Comparison of ENCODE assay signal across 1 cellular context in the genomic region with DNA sequence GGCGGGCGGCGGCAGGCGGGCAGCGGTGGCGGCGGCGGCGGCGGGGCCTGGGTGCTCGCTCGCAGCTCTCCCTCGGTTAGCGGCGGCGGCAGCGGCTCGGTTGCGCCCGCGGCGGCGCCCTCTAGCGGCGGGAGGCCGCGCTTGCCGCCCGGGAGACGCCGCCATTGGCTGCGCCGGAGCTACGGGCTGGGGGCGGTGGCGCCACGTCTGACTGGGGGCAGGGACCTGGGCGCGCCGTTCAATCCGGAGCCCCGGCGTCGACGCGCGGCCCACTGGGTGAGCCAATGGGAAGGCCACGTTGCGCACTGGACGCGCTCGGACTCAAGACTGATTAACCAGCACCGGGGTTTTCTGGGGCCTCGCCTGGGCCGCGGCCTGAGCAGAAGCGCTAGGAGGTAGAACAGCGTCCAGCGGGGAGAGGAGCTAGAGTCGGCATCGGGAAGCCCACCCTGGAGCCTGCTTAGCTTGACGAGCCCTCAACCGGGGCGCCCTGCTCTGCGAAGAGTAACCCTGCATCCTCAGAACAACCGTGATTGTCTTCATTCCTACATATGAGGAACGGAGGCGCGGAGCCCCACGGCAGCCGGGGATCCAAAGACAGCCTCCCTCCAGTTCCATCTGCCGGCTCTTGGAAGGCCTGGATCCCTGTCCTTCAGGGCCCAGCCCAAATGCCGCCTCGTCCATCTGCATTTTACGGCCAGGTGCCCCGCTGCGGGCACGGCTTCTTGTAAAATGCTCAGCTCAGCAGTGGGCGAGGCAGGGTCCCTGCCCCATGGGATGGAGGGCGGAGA.
A peak's percentile ranks its signal among the peaks of the same experiment; 100 is the strongest.
TF ChIP-seq lines count a peak whose summit lies in the region.

A gene with protein sequence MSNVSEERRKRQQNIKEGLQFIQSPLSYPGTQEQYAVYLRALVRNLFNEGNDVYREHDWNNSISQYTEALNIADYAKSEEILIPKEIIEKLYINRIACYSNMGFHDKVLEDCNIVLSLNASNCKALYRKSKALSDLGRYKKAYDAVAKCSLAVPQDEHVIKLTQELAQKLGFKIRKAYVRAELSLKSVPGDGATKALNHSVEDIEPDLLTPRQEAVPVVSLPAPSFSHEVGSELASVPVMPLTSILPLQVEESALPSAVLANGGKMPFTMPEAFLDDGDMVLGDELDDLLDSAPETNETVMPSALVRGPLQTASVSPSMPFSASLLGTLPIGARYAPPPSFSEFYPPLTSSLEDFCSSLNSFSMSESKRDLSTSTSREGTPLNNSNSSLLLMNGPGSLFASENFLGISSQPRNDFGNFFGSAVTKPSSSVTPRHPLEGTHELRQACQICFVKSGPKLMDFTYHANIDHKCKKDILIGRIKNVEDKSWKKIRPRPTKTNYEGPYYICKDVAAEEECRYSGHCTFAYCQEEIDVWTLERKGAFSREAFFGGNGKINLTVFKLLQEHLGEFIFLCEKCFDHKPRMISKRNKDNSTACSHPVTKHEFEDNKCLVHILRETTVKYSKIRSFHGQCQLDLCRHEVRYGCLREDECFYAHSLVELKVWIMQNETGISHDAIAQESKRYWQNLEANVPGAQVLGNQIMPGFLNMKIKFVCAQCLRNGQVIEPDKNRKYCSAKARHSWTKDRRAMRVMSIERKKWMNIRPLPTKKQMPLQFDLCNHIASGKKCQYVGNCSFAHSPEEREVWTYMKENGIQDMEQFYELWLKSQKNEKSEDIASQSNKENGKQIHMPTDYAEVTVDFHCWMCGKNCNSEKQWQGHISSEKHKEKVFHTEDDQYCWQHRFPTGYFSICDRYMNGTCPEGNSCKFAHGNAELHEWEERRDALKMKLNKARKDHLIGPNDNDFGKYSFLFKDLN (minus strand): TSS at position 93 of the 791 bp plus-strand sequence. CDS start 14,904 bp downstream, outside the sequence.

TF ChIP-seq in GM12878, 131 proteins besides CTCF, POLR2A, EP300 and RAD21 (continued from another document and continues in another):
- TF ChIP-seq, protein P1, sequence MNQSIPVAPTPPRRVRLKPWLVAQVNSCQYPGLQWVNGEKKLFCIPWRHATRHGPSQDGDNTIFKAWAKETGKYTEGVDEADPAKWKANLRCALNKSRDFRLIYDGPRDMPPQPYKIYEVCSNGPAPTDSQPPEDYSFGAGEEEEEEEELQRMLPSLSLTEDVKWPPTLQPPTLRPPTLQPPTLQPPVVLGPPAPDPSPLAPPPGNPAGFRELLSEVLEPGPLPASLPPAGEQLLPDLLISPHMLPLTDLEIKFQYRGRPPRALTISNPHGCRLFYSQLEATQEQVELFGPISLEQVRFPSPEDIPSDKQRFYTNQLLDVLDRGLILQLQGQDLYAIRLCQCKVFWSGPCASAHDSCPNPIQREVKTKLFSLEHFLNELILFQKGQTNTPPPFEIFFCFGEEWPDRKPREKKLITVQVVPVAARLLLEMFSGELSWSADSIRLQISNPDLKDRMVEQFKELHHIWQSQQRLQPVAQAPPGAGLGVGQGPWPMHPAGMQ (IDR thresholded peaks at IDR 0.05; ENCODE audit: borderline replicate concordance): no peak
- TF ChIP-seq KDM1A (IDR thresholded peaks at IDR 0.05; ENCODE audit: borderline replicate concordance): no peak
- no peak for TF ChIP-seq HDAC2 (IDR thresholded peaks at IDR 0.05)
- TF ChIP-seq SP1 (IDR thresholded peaks at IDR 0.05; ENCODE audit: low read depth, low read length): peak; percentile 76
- no peak for TF ChIP-seq RELA (IDR thresholded peaks at IDR 0.05; ENCODE audit: borderline replicate concordance, partially characterized antibody)
- no peak; the same call in 1 of the 2 replicates for TF ChIP-seq MXI1 (IDR thresholded peaks at IDR 0.05; ENCODE audit: low read depth, low read length)
- TF ChIP-seq POLR2AphosphoS5 (IDR thresholded peaks at IDR 0.05; ENCODE audit: low read length): peak; percentile 95
- TF ChIP-seq, protein P2, sequence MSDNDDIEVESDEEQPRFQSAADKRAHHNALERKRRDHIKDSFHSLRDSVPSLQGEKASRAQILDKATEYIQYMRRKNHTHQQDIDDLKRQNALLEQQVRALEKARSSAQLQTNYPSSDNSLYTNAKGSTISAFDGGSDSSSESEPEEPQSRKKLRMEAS (IDR thresholded peaks at IDR 0.05; ENCODE audit: low read depth, low read length): no peak; the same call in none of the 2 replicates
- TF ChIP-seq, protein P3, sequence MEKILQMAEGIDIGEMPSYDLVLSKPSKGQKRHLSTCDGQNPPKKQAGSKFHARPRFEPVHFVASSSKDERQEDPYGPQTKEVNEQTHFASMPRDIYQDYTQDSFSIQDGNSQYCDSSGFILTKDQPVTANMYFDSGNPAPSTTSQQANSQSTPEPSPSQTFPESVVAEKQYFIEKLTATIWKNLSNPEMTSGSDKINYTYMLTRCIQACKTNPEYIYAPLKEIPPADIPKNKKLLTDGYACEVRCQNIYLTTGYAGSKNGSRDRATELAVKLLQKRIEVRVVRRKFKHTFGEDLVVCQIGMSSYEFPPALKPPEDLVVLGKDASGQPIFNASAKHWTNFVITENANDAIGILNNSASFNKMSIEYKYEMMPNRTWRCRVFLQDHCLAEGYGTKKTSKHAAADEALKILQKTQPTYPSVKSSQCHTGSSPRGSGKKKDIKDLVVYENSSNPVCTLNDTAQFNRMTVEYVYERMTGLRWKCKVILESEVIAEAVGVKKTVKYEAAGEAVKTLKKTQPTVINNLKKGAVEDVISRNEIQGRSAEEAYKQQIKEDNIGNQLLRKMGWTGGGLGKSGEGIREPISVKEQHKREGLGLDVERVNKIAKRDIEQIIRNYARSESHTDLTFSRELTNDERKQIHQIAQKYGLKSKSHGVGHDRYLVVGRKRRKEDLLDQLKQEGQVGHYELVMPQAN (conservative IDR thresholded peaks at IDR 0.05): peak; percentile 72
- peak; percentile 38 for TF ChIP-seq MEF2B (IDR thresholded peaks at IDR 0.05; ENCODE audit: partially characterized antibody, poor library complexity, severe bottlenecking)
- peak; percentile 79 for TF ChIP-seq PML (IDR thresholded peaks at IDR 0.05; ENCODE audit: low read length)
- TF ChIP-seq IKZF1 (conservative IDR thresholded peaks at IDR 0.05): peak; percentile 81
- TF ChIP-seq SUZ12 (IDR thresholded peaks at IDR 0.05; ENCODE audit: unreplicated experiment): no peak
- TF ChIP-seq GABPA (IDR thresholded peaks at IDR 0.05; ENCODE audit: low read depth): no peak
- TF ChIP-seq ZBED1 (IDR thresholded peaks at IDR 0.05; ENCODE audit: borderline replicate concordance): no peak
- no peak for TF ChIP-seq RAD51 (IDR thresholded peaks at IDR 0.05)
- TF ChIP-seq PAX5 (IDR thresholded peaks at IDR 0.05; ENCODE audit: borderline replicate concordance, low read depth, low read length): no peak; the same call in 1 of the 2 replicates
- TF ChIP-seq STAT1 (conservative IDR thresholded peaks at IDR 0.05): no peak
- TF ChIP-seq ZZZ3 (IDR thresholded peaks at IDR 0.05; ENCODE audit: control insufficient read depth, insufficient read length, low read depth): no peak
- no peak for TF ChIP-seq SIX5 (IDR thresholded peaks at IDR 0.05; ENCODE audit: low read depth, low read length, severe bottlenecking)
- no peak for TF ChIP-seq CBX3 (IDR thresholded peaks at IDR 0.05; ENCODE audit: borderline replicate concordance, low read depth)
- peak; percentile 91 for TF ChIP-seq YY1 (IDR thresholded peaks at IDR 0.05; ENCODE audit: low read depth, low read length)
- no peak for TF ChIP-seq RBBP5 (conservative IDR thresholded peaks at IDR 0.05)
- TF ChIP-seq MTA3 (IDR thresholded peaks at IDR 0.05; ENCODE audit: borderline replicate concordance, low read length): no peak
- TF ChIP-seq TCF7 (IDR thresholded peaks at IDR 0.05; ENCODE audit: borderline replicate concordance): no peak
- peak; percentile 83 for TF ChIP-seq GATAD2B (conservative IDR thresholded peaks at IDR 0.05; ENCODE audit: low read depth)
- TF ChIP-seq, protein P4, sequence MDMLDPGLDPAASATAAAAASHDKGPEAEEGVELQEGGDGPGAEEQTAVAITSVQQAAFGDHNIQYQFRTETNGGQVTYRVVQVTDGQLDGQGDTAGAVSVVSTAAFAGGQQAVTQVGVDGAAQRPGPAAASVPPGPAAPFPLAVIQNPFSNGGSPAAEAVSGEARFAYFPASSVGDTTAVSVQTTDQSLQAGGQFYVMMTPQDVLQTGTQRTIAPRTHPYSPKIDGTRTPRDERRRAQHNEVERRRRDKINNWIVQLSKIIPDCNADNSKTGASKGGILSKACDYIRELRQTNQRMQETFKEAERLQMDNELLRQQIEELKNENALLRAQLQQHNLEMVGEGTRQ (IDR thresholded peaks at IDR 0.05; ENCODE audit: borderline replicate concordance, low read depth, low read length): no peak
- TF ChIP-seq ZNF217 (IDR thresholded peaks at IDR 0.05): peak; percentile 72
- no peak for TF ChIP-seq ZNF274 (IDR thresholded peaks at IDR 0.05; ENCODE audit: insufficient read depth, insufficient read length)
- TF ChIP-seq CHD4 (IDR thresholded peaks at IDR 0.05): no peak
- 0 out of 2 replicates have a peak, but pooled peaks have one; percentile 79 for TF ChIP-seq CBX5 (IDR thresholded peaks at IDR 0.05; ENCODE audit: low read depth)
- 0 out of 4 replicates have a peak, but pooled peaks of 1 of the 2 experiments have one; percentile 3 for TF ChIP-seq SRF (IDR thresholded peaks at IDR 0.05; ENCODE audit: low read depth in 2 of 2, low read length in 2 of 2)
- TF ChIP-seq ESRRA (IDR thresholded peaks at IDR 0.05; ENCODE audit: low read length): no peak
- TF ChIP-seq FOXK2 (IDR thresholded peaks at IDR 0.05): no peak
- peak; percentile 12; the same call in 1 of the 2 replicates for TF ChIP-seq HCFC1 (IDR thresholded peaks at IDR 0.05; ENCODE audit: low read length)
- no peak for TF ChIP-seq SUPT20H (IDR thresholded peaks at IDR 0.05; ENCODE audit: borderline replicate concordance, control insufficient read depth, low read depth, low read length)
- TF ChIP-seq, protein P5, sequence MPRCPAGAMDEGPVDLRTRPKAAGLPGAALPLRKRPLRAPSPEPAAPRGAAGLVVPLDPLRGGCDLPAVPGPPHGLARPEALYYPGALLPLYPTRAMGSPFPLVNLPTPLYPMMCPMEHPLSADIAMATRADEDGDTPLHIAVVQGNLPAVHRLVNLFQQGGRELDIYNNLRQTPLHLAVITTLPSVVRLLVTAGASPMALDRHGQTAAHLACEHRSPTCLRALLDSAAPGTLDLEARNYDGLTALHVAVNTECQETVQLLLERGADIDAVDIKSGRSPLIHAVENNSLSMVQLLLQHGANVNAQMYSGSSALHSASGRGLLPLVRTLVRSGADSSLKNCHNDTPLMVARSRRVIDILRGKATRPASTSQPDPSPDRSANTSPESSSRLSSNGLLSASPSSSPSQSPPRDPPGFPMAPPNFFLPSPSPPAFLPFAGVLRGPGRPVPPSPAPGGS (IDR thresholded peaks at IDR 0.05; ENCODE audit: borderline replicate concordance, insufficient read depth, low read depth, low read length, poor library complexity, severe bottlenecking): no peak
- TF ChIP-seq CEBPB (IDR thresholded peaks at IDR 0.05; ENCODE audit: borderline replicate concordance in 1 of 2, low read depth in 2 of 2, low read length in 2 of 2): no peak
- peak; percentile 47; the same call in 1 of the 2 replicates for TF ChIP-seq SIN3A (IDR thresholded peaks at IDR 0.05; ENCODE audit: low read depth, low read length)
- 0 out of 2 replicates have a peak, but pooled peaks have one; percentile 37 for TF ChIP-seq ZNF207 (IDR thresholded peaks at IDR 0.05; ENCODE audit: borderline replicate concordance)
- no peak for TF ChIP-seq PAX8 (IDR thresholded peaks at IDR 0.05)
- TF ChIP-seq EGR1 (IDR thresholded peaks at IDR 0.05; ENCODE audit: borderline replicate concordance in 1 of 2, low read depth in 2 of 2, low read length in 2 of 2): peak in 1 of 2 experiments; percentile 59; a peak in 1 of 3 replicates
- no peak for TF ChIP-seq NFXL1 (IDR thresholded peaks at IDR 0.05; ENCODE audit: borderline replicate concordance)
- TF ChIP-seq JUNB (IDR thresholded peaks at IDR 0.05): no peak
- peak; percentile 91 for TF ChIP-seq POU2F2 (IDR thresholded peaks at IDR 0.05; ENCODE audit: borderline replicate concordance, low read depth, low read length)
- TF ChIP-seq MEF2A (IDR thresholded peaks at IDR 0.05; ENCODE audit: insufficient read depth, low read depth, low read length): no peak
- TF ChIP-seq LARP7 (IDR thresholded peaks at IDR 0.05): peak; percentile 84
- peak; percentile 11; the same call in 1 of the 2 replicates for TF ChIP-seq SMC3 (IDR thresholded peaks at IDR 0.05; ENCODE audit: borderline replicate concordance, low read length)
- no peak for TF ChIP-seq MYC (IDR thresholded peaks at IDR 0.05; ENCODE audit: insufficient read depth, insufficient read length, insufficient replicate concordance, low read length, severe bottlenecking)
- TF ChIP-seq ZNF622 (IDR thresholded peaks at IDR 0.05): no peak
- no peak for TF ChIP-seq ATF7 (IDR thresholded peaks at IDR 0.05; ENCODE audit: low read depth)
- TF ChIP-seq, protein P6, sequence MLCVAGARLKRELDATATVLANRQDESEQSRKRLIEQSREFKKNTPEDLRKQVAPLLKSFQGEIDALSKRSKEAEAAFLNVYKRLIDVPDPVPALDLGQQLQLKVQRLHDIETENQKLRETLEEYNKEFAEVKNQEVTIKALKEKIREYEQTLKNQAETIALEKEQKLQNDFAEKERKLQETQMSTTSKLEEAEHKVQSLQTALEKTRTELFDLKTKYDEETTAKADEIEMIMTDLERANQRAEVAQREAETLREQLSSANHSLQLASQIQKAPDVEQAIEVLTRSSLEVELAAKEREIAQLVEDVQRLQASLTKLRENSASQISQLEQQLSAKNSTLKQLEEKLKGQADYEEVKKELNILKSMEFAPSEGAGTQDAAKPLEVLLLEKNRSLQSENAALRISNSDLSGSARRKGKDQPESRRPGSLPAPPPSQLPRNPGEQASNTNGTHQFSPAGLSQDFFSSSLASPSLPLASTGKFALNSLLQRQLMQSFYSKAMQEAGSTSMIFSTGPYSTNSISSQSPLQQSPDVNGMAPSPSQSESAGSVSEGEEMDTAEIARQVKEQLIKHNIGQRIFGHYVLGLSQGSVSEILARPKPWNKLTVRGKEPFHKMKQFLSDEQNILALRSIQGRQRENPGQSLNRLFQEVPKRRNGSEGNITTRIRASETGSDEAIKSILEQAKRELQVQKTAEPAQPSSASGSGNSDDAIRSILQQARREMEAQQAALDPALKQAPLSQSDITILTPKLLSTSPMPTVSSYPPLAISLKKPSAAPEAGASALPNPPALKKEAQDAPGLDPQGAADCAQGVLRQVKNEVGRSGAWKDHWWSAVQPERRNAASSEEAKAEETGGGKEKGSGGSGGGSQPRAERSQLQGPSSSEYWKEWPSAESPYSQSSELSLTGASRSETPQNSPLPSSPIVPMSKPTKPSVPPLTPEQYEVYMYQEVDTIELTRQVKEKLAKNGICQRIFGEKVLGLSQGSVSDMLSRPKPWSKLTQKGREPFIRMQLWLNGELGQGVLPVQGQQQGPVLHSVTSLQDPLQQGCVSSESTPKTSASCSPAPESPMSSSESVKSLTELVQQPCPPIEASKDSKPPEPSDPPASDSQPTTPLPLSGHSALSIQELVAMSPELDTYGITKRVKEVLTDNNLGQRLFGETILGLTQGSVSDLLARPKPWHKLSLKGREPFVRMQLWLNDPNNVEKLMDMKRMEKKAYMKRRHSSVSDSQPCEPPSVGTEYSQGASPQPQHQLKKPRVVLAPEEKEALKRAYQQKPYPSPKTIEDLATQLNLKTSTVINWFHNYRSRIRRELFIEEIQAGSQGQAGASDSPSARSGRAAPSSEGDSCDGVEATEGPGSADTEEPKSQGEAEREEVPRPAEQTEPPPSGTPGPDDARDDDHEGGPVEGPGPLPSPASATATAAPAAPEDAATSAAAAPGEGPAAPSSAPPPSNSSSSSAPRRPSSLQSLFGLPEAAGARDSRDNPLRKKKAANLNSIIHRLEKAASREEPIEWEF (IDR thresholded peaks at IDR 0.05; ENCODE audit: insufficient replicate concordance, low read depth, low read length): no peak
- no peak for TF ChIP-seq BCL11A (IDR thresholded peaks at IDR 0.05; ENCODE audit: low read depth, low read length)
- peak; percentile 38; the same call in 1 of the 2 replicates for TF ChIP-seq RUNX3 (IDR thresholded peaks at IDR 0.05; ENCODE audit: low read length)
- peak; percentile 69; the same call in 1 of the 2 replicates for TF ChIP-seq CBFB (IDR thresholded peaks at IDR 0.05; ENCODE audit: low read depth)
